In the genomic region with DNA sequence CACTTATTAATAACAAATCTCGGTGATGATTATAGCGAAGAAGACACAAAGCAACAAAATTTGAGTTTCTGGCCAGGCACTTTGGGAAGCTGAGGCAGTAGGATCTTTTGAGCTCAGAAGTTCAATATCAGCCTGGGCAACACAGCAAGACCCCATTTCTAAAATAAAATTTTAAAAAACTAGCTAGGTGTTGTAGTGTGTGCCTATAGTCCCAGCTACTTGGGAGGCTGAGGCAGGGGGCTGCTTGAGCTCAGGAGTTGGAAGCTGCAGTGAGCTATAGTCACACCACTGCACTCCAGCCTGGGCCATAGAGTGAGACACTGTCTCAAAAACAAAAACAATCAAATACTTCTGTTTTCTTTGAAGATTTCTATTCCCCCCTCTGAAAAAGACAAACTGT, we compare ENCODE assay signal across 3 cellular contexts.
"Had no signal": no experiment of that assay in that cellular context is flagged by ENCODE, and none has a peak within 500 bp of the region (broad histone marks: within the 10 kb centered on the region; RNA-seq: fewer than 3 reads in every experiment).

No MANE protein-coding gene starts in this region.

- DNase-seq: GDM1, GF-D8 had no signal

- ATAC-seq: GM12878 had no signal

- H3K4me3 ChIP-seq: GM12878 had no signal
